Comparison of ENCODE assay signal across 8 cellular contexts in genomic region chr3:99875573-99875924, GRCh38. TPM values are rescaled to one million over a fixed set of nuclear protein-coding genes. Genes with fewer than 3 reads are reported as not detected.
DNase-seq lines count a peak whose midpoint lies in the region; ATAC-seq and TF ChIP-seq lines count a peak whose summit lies in the region.

No MANE protein-coding gene starts in this region.

- H3K4me3 ChIP-seq in parathyroid adenoma (ENCODE audit: low read depth, low read length) = peak overlapping the region; percentile 54

- POLR2A ChIA-PET in activated CD4-positive, alpha-beta memory T cell treated with anti-CD3 and anti-CD28 coated beads, Interleukin-2, amount 10 ng/mL, durations not matched to agents 7 days and 5 days (lab: Charles Lee) = interaction anchor here (1.0 kb wide), 2 partner anchors 11 to 526 kb away, joined by 3 to 5 read pairs; partner anchors contain the start of genes LNP1 and TOMM70

- no peaks in the 10 kb centered on the region for H3K27me3 ChIP-seq in parathyroid adenoma (ENCODE audit: control insufficient read depth, insufficient read depth, low read length)

- H3K9ac ChIP-seq in parathyroid adenoma = peak overlapping the region; percentile 20

- peaks cover 18% of the 10 kb centered on the region for H3K27me3 Mint-ChIP-seq in activated CD4-positive, alpha-beta memory T cell treated with anti-CD3 and anti-CD28 coated beads, Interleukin-2, amount 10 ng/mL, durations not matched to agents 7 days and 5 days

- peaks cover 12% of the 10 kb centered on the region for H3K4me1 ChIP-seq in parathyroid adenoma

- H2AFZ ChIP-seq in parathyroid adenoma = peak overlapping the region; percentile 89

- peak overlapping the region; percentile 69 for H3K4me3 Mint-ChIP-seq in activated CD4-positive, alpha-beta memory T cell treated with anti-CD3 and anti-CD28 coated beads, Interleukin-2, amount 10 ng/mL, durations not matched to agents 7 days and 5 days

- no peak for TF ChIP-seq CTCF in parathyroid adenoma (IDR thresholded peaks at IDR 0.05)

- no peaks in the 10 kb centered on the region for H3K36me3 Mint-ChIP-seq in activated CD4-positive, alpha-beta memory T cell treated with anti-CD3 and anti-CD28 coated beads, Interleukin-2, amount 10 ng/mL, durations not matched to agents 7 days and 5 days (ENCODE audit: low read depth)

- DNase-seq in A172 (ENCODE audit: low spot score) = peak; percentile 45
- DNase-seq in activated CD4-positive, alpha-beta memory T cell treated with anti-CD3 and anti-CD28 coated beads, Interleukin-2, amount 10 ng/mL, durations not matched to agents 7 days and 5 days = no peak
- peak; percentile 30 for DNase-seq in globus pallidus (ENCODE audit: low spot score)
- no peak for DNase-seq in NCI-H1694 (lab: John Stamatoyannopoulos, UW)
- no peak for DNase-seq in NCI-H1436 treated with DMSO at 0.1 percent for 48 hours (lab: John Stamatoyannopoulos, UW)

- CTCF ChIA-PET in activated CD4-positive, alpha-beta memory T cell treated with anti-CD3 and anti-CD28 coated beads, Interleukin-2, amount 10 ng/mL, durations not matched to agents 7 days and 5 days (lab: Charles Lee) = interaction anchor here (0.7 to 1.4 kb wide), 3 partner anchors 9 to 385 kb away, joined by 3 to 6 read pairs (median 4); partner anchors contain the start of gene TBC1D23

- no peaks in the 10 kb centered on the region for H3K36me3 ChIP-seq in parathyroid adenoma (ENCODE audit: control insufficient read depth, insufficient read depth, low read length)

- H3K27ac ChIP-seq in parathyroid adenoma = peak overlapping the region; percentile 90

- H3K9me3 ChIP-seq in parathyroid adenoma (ENCODE audit: control insufficient read depth, low read length) = no peaks in the 10 kb centered on the region

- no peaks in the 10 kb centered on the region for H3K9me3 Mint-ChIP-seq in activated CD4-positive, alpha-beta memory T cell treated with anti-CD3 and anti-CD28 coated beads, Interleukin-2, amount 10 ng/mL, durations not matched to agents 7 days and 5 days

- H3K4me2 ChIP-seq in parathyroid adenoma (ENCODE audit: low read length) = peak overlapping the region; percentile 68

- H3K27ac Mint-ChIP-seq in activated CD4-positive, alpha-beta memory T cell treated with anti-CD3 and anti-CD28 coated beads, Interleukin-2, amount 10 ng/mL, durations not matched to agents 7 days and 5 days = no peak overlapping the region

- H3K4me1 Mint-ChIP-seq in activated CD4-positive, alpha-beta memory T cell treated with anti-CD3 and anti-CD28 coated beads, Interleukin-2, amount 10 ng/mL, durations not matched to agents 7 days and 5 days = peaks cover 36% of the 10 kb centered on the region

- H3K79me2 ChIP-seq in parathyroid adenoma = peaks cover 6% of the 10 kb centered on the region

- ATAC-seq in HG02642 (IDR thresholded peaks at IDR 0.05; ENCODE audit: poor library complexity, unreplicated experiment) = peak; percentile 19
- no peak for ATAC-seq in activated CD4-positive, CD25-positive, alpha-beta regulatory T cell treated with anti-CD3 and anti-CD28 coated beads, Interleukin-2, amount 50 U/mL, for 24 hours

RNA-seq across cellular contexts. Expression of gene CMSS1, which starts 57.9 kb away (rescaled TPM):
- total RNA-seq in A172 (2014; rRNA removed; shearing (Covaris generic)) = 48.6 and 56.2 TPM in 2 replicates
- 10 to 100 TPM; 28.0 to 31.0 TPM for total RNA-seq in activated CD4-positive, alpha-beta memory T cell treated with anti-CD3 and anti-CD28 coated beads, Interleukin-2, amount 10 ng/mL, durations not matched to agents 7 days and 5 days

Comparison
In these comparisons a context has a peak if more than half of its experiments do, and no peak if none do; other contexts are left out.
1. DNase-seq: peak in A172 (single experiment) and globus pallidus (single experiment); none in activated CD4-positive, alpha-beta memory T cell treated with anti-CD3 and anti-CD28 coated beads, Interleukin-2, amount 10 ng/mL, durations not matched to agents 7 days and 5 days (single experiment), NCI-H1694 (single experiment) and NCI-H1436 treated with DMSO at 0.1 percent for 48 hours (single experiment).